20 cellular contexts compared by ENCODE assay signal in the genomic region with DNA sequence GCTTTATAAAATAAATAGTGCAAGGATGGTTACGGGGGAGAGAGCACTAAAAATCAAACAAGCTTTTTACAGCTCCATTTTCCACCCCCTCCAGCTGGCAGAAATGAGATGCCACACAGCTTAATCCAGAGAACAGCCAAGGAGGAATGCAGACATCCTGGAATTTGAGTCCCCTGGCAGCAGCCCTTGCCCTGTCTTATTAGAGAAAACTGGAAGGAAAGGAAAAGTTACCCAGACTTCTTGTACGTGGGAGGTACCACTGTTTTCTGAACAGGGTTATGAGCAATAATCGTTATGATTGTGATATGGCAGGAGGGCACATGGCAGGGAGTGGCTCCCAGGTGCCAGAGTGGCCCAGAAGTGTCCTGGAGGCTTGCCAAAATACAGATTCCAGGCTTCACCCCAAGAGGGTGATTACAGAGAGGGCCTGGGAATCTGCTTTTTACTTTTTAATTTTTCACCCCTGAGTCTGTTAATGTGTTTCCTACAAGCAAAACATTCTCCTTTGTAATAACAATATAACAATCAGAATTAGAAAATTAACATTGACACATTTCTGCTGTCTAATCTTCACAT.
DNase-seq lines count a peak whose midpoint lies in the region; ATAC-seq and TF ChIP-seq lines count a peak whose summit lies in the region.
"Had no signal": no experiment of that assay in that cellular context is flagged by ENCODE, and none has a peak within 500 bp of the region (broad histone marks: within the 10 kb centered on the region; RNA-seq: fewer than 3 reads in every experiment).

No MANE protein-coding gene starts in this region.

- H3K36me3 ChIP-seq in mammary epithelial cell (ENCODE audit: insufficient read depth, low read length) (no peaks in the 10 kb centered on the region), SJCRH30 (no peaks in the 10 kb centered on the region), kidney epithelial cell (ENCODE audit: control insufficient read depth, insufficient read depth, low read length) (no peaks in the 10 kb centered on the region), upper lobe of right lung (no peaks in the 10 kb centered on the region), A673 (ENCODE audit: insufficient read depth, low read length, poor library complexity, severe bottlenecking) (no peaks in the 10 kb centered on the region)
- H3K36me3 ChIP-seq: esophagus muscularis mucosa had no signal

- no peak overlapping the region for H3K27ac Mint-ChIP-seq in MCF 10A (ENCODE audit: low read depth, unreplicated experiment)
- H3K27ac Mint-ChIP-seq: activated naive CD4-positive, alpha-beta T cell treated with anti-CD3 and anti-CD28 coated beads, Interleukin-2, amount 50 U/mL, for 72 hours; memory B cell had no signal

- H3K9ac ChIP-seq in mammary epithelial cell (ENCODE audit: insufficient read depth, low read length): no peak overlapping the region

- in situ Hi-C loops in mammary epithelial cell (cut with MboI; ENCODE audit: low sequenced_read_pairs in 2 of 2): no loop called here

- H3K79me2 ChIP-seq in mammary epithelial cell (ENCODE audit: insufficient read depth, low read length): no peaks in the 10 kb centered on the region

- H3K27me3 ChIP-seq in mammary epithelial cell (ENCODE audit: insufficient read depth, low read length): no peaks in the 10 kb centered on the region
- no peaks in the 10 kb centered on the region for H3K27me3 ChIP-seq in SJCRH30
- no peaks in the 10 kb centered on the region for H3K27me3 ChIP-seq in kidney epithelial cell (ENCODE audit: control insufficient read depth, insufficient read depth, low read length)
- H3K27me3 ChIP-seq in upper lobe of right lung: no peaks in the 10 kb centered on the region
- no peaks in the 10 kb centered on the region for H3K27me3 ChIP-seq in A673 (replicated peaks; ENCODE audit: insufficient read depth, low read depth, low read length, poor library complexity)
- H3K27me3 ChIP-seq: esophagus muscularis mucosa had no signal

- H3K27ac ChIP-seq in mammary epithelial cell (ENCODE audit: insufficient read depth, low read depth, low read length) (no peak overlapping the region), SJCRH30 (peak overlapping the region; percentile 80), upper lobe of right lung (no peak overlapping the region), A673 (ENCODE audit: low read depth, low read length, poor library complexity, severe bottlenecking) (no peak overlapping the region)
- H3K27ac ChIP-seq: esophagus muscularis mucosa, HL-60 had no signal

- BruUV-seq in mammary epithelial cell (replicated peaks; lab: Mats Ljungman, UMichigan) (no TSS peak), MCF 10A (replicated peaks; lab: Mats Ljungman, UMichigan) (no TSS peak), A673 (replicated peaks; lab: Mats Ljungman, UMichigan) (no TSS peak)

- 17% methylated on average over 3 of the region's 3 CpGs for WGBS in mammary epithelial cell (ENCODE audit: low coverage, missing lambda C conversion rate)

- no peaks in the 10 kb centered on the region for H3K36me3 Mint-ChIP-seq in MCF 10A (ENCODE audit: insufficient read depth, unreplicated experiment)
- H3K36me3 Mint-ChIP-seq: activated naive CD4-positive, alpha-beta T cell treated with anti-CD3 and anti-CD28 coated beads, Interleukin-2, amount 50 U/mL, for 72 hours had no signal

- CTCF ChIA-PET in mammary epithelial cell (lab: Charles Lee; ENCODE audit: low non-redundant PET): no interaction called here
- CTCF ChIA-PET in MCF 10A (lab: Yijun Ruan, JAX): interaction anchor here (0.8 to 1.0 kb wide), 2 partner anchors 94 to 120 kb away, joined by 3 to 4 read pairs; no protein-coding TSS in a partner anchor
- CTCF ChIA-PET in A673 (lab: Charles Lee): no interaction called here

- H3K4me1 Mint-ChIP-seq in MCF 10A (ENCODE audit: insufficient read depth, unreplicated experiment): peaks cover 13% of the 10 kb centered on the region

- no peaks in the 10 kb centered on the region for H3K9me3 ChIP-seq in mammary epithelial cell (replicated peaks; ENCODE audit: insufficient read depth, low read length)
- H3K9me3 ChIP-seq in SJCRH30 (replicated peaks): no peaks in the 10 kb centered on the region
- no peaks in the 10 kb centered on the region for H3K9me3 ChIP-seq in upper lobe of right lung
- no peaks in the 10 kb centered on the region for H3K9me3 ChIP-seq in A673 (ENCODE audit: low read depth, low read length, poor library complexity, severe bottlenecking)
- H3K9me3 ChIP-seq: esophagus muscularis mucosa had no signal

- H3K27me3 Mint-ChIP-seq in MCF 10A (ENCODE audit: insufficient read depth, unreplicated experiment): no peaks in the 10 kb centered on the region
- H3K27me3 Mint-ChIP-seq: B cell; central memory CD8-positive, alpha-beta T cell; memory B cell had no signal

- intact Hi-C loops in mammary epithelial cell (cut with micrococcal nuclease): no loop called here
- intact Hi-C loops in MCF 10A (cut with micrococcal nuclease): no loop called here
- intact Hi-C loops in upper lobe of right lung (cut with DNase I): no loop called here
- intact Hi-C loops in A673 (cut with micrococcal nuclease; ENCODE audit: unreplicated experiment): no loop called here

- no peak overlapping the region for H3K4me3 Mint-ChIP-seq in MCF 10A (ENCODE audit: unreplicated experiment)
- H3K4me3 Mint-ChIP-seq: B cell; central memory CD8-positive, alpha-beta T cell; memory B cell had no signal

- dilution Hi-C loops in mammary epithelial cell (cut with HindIII; ENCODE audit: low sequenced_read_pairs): no loop called here

- peak; percentile 33 for ATAC-seq in upper lobe of right lung
- ATAC-seq: activated naive CD4-positive, alpha-beta T cell treated with anti-CD3 and anti-CD28 coated beads, Interleukin-2, amount 50 U/mL, for 72 hours; PC-3 had no signal

- DNase-seq in mammary epithelial cell (peak; percentile 4), MCF 10A (ENCODE audit: unreplicated experiment) (no peak), SJCRH30 (peak; percentile 27 to 33), kidney epithelial cell (ENCODE audit: low read depth) (peak; percentile 31), upper lobe of right lung (no peak), A673 (ENCODE audit: low spot score) (no peak), NCI-H82 treated with DMSO at 0.1 percent for 48 hours (lab: John Stamatoyannopoulos, UW; ENCODE audit: unreplicated experiment) (no peak), HuH-7 (ENCODE audit: low spot score) (no peak)
- DNase-seq: activated CD4-positive, CD25-positive, alpha-beta regulatory T cell treated with anti-CD3 and anti-CD28 coated beads, Interleukin-2, amount 50 U/mL, for 72 hours; DMS53; HCEC 1CT; MM.1S; NCI-H2227 treated with DMSO at 0.1 percent for 48 hours; PC-3 had no signal

- no peak for TF ChIP-seq CTCF in mammary epithelial cell (conservative IDR thresholded peaks at IDR 0.05 in 1 of 2, IDR thresholded peaks at IDR 0.05 in 1 of 2; ENCODE audit: extremely low read depth in 1 of 2, insufficient read depth in 1 of 2, low read depth in 1 of 2, low read length in 2 of 2)
- TF ChIP-seq CTCF in MCF 10A (IDR thresholded peaks at IDR 0.05; ENCODE audit: unreplicated experiment): no peak
- TF ChIP-seq CTCF in kidney epithelial cell (IDR thresholded peaks at IDR 0.05; ENCODE audit: insufficient read depth, low read length, poor library complexity, severe bottlenecking): no peak
- TF ChIP-seq CTCF in upper lobe of right lung (IDR thresholded peaks at IDR 0.05): no peak
- no peak for TF ChIP-seq CTCF in A673 (conservative IDR thresholded peaks at IDR 0.05; ENCODE audit: low read depth, low read length)

- POLR2A ChIA-PET in MCF 10A (lab: Yijun Ruan, JAX): interaction anchor here (0.5 kb wide), 1 partner anchor 56 kb away, joined by 3 read pairs; no protein-coding TSS in a partner anchor
- POLR2A ChIA-PET in A673 (lab: Charles Lee; ENCODE audit: low non-redundant PET): no interaction called here

- H3K9me3 Mint-ChIP-seq in MCF 10A (ENCODE audit: unreplicated experiment): no peaks in the 10 kb centered on the region
- H3K9me3 Mint-ChIP-seq: activated naive CD4-positive, alpha-beta T cell treated with anti-CD3 and anti-CD28 coated beads, Interleukin-2, amount 50 U/mL, for 72 hours; central memory CD8-positive, alpha-beta T cell; memory B cell had no signal

- H2AFZ ChIP-seq in mammary epithelial cell (ENCODE audit: low read depth, low read length): no peak overlapping the region

- no peak overlapping the region for H3K4me2 ChIP-seq in mammary epithelial cell (ENCODE audit: insufficient read depth, low read depth, low read length)

- no peaks in the 10 kb centered on the region for H3K4me1 ChIP-seq in mammary epithelial cell (ENCODE audit: insufficient read depth, low read length)
- peaks cover 41% of the 10 kb centered on the region for H3K4me1 ChIP-seq in SJCRH30
- H3K4me1 ChIP-seq in upper lobe of right lung: peaks cover 4% of the 10 kb centered on the region
- no peaks in the 10 kb centered on the region for H3K4me1 ChIP-seq in A673 (ENCODE audit: insufficient read depth, low read length, poor library complexity, severe bottlenecking)

- H3K4me3 ChIP-seq in mammary epithelial cell (replicated peaks in 1 of 3; ENCODE audit: insufficient read depth in 1 of 3, low read depth in 2 of 3, low read length in 3 of 3) (no peak overlapping the region), SJCRH30 (no peak overlapping the region), kidney epithelial cell (ENCODE audit: low read depth, low read length) (no peak overlapping the region), upper lobe of right lung (no peak overlapping the region), A673 (ENCODE audit: low read depth, low read length, poor library complexity, severe bottlenecking) (no peak overlapping the region)
- H3K4me3 ChIP-seq: esophagus muscularis mucosa had no signal

- no peaks in the 10 kb centered on the region for H4K20me1 ChIP-seq in mammary epithelial cell (ENCODE audit: insufficient read depth, low read length)

Comparison
In these comparisons a context has a peak if more than half of its experiments do, and no peak if none do; other contexts are left out.
1. DNase-seq: peak in mammary epithelial cell (single experiment), SJCRH30 (2 of 2) and kidney epithelial cell (single experiment); none in MCF 10A (single experiment), upper lobe of right lung (single experiment), A673 (single experiment), NCI-H82 treated with DMSO at 0.1 percent for 48 hours (single experiment) and HuH-7 (single experiment).